Comparison of ENCODE assay signal across 8 cellular contexts in genomic region chr5:143403357-143403606, GRCh38. TPM values are rescaled to one million over a fixed set of nuclear protein-coding genes. Genes with fewer than 3 reads are reported as not detected.
DNase-seq lines count a peak whose midpoint lies in the region; ATAC-seq and TF ChIP-seq lines count a peak whose summit lies in the region.

No MANE protein-coding gene starts in this region.

- H3K9me2 ChIP-seq in HCT116 (ENCODE audit: insufficient read depth): no peaks in the 10 kb centered on the region
- peaks cover 6% of the 10 kb centered on the region; the same call in 1 of the 2 replicates for H3K9me2 ChIP-seq in PC-9 (ENCODE audit: insufficient read depth)

- H3K36me3 ChIP-seq in HCT116 (ENCODE audit: control insufficient read depth in 1 of 2, insufficient read depth in 2 of 2, low read length in 2 of 2) (peaks cover 0 to 6% of the 10 kb centered on the region in 2 experiments; a peak in 1 of 4 replicates), PC-9 (ENCODE audit: low read depth) (peaks cover 7% of the 10 kb centered on the region; the same call in 1 of the 2 replicates), esophagus squamous epithelium (peaks cover 0 to 7% (median 0%) of the 10 kb centered on the region in 3 donors), ovary (no peaks in the 10 kb centered on the region)

- H4K20me1 ChIP-seq in HCT116 (ENCODE audit: insufficient read depth): no peaks in the 10 kb centered on the region
- peaks cover 8% of the 10 kb centered on the region; the same call in 1 of the 2 replicates for H4K20me1 ChIP-seq in PC-9 (ENCODE audit: insufficient read depth)

- H3K4me1 ChIP-seq in HCT116 (ENCODE audit: control insufficient read depth in 1 of 2, insufficient read depth in 2 of 2, low read length in 2 of 2): peaks cover 9 to 14% of the 10 kb centered on the region in 2 experiments; a peak in 2 of 4 replicates
- peaks cover 34% of the 10 kb centered on the region for H3K4me1 ChIP-seq in PC-9 (replicated peaks; ENCODE audit: insufficient read depth)
- peaks cover 12 to 45% (median 16%) of the 10 kb centered on the region in 3 donors for H3K4me1 ChIP-seq in esophagus squamous epithelium
- peaks cover 16% of the 10 kb centered on the region for H3K4me1 ChIP-seq in ovary (ENCODE audit: insufficient read depth)

- H3F3A ChIP-seq in PC-9 (ENCODE audit: insufficient read depth, low read depth): peaks cover 10% of the 10 kb centered on the region; the same call in 1 of the 2 replicates

- H3K79me2 ChIP-seq in HCT116 (ENCODE audit: insufficient read depth, low read length) (peaks cover 22% of the 10 kb centered on the region; the same call in 1 of the 2 replicates), PC-9 (ENCODE audit: low read depth) (peaks cover 45% of the 10 kb centered on the region)

- TF ChIP-seq EP300 in ovary (IDR thresholded peaks at IDR 0.05): no peak

- H3K27me3 ChIP-seq in HCT116 (ENCODE audit: insufficient read depth, low read length): no peaks in the 10 kb centered on the region
- no peaks in the 10 kb centered on the region for H3K27me3 ChIP-seq in PC-9 (ENCODE audit: insufficient read depth, low read depth)
- H3K27me3 ChIP-seq in esophagus squamous epithelium: no peaks in the 10 kb centered on the region
- no peaks in the 10 kb centered on the region for H3K27me3 ChIP-seq in ovary

- no TSS peak for BruUV-seq in HCT116 (replicated peaks; lab: Mats Ljungman, UMichigan)
- BruUV-seq in PC-9 (replicated peaks; lab: Mats Ljungman, UMichigan): no TSS peak

- H3K27ac ChIP-seq in HCT116 (ENCODE audit: low read depth, low read length) (peak overlapping the region; percentile 74), PC-9 (peak overlapping the region; percentile 94), esophagus squamous epithelium (peak overlapping the region; percentile 96 to 99 (median 99)), ovary (peak overlapping the region; percentile 79 to 90)

- CTCF ChIA-PET in HCT116 (lab: Charles Lee) (interaction anchor here (1.5 to 1.6 kb wide), 2 partner anchors 15 to 297 kb away, joined by 3 to 6 read pairs; no protein-coding TSS in a partner anchor), PC-9 (lab: Charles Lee) (interaction anchor here (0.5 kb wide), 1 partner anchor 247 kb away, joined by 8 read pairs; no protein-coding TSS in a partner anchor)

- no peak for TF ChIP-seq CTCF in GM12865 (IDR thresholded peaks at IDR 0.05; ENCODE audit: insufficient read depth, low read depth, low read length, missing control alignments)
- TF ChIP-seq CTCF in HCT116 (IDR thresholded peaks at IDR 0.05 in 2 of 3, conservative IDR thresholded peaks at IDR 0.05 in 1 of 3; ENCODE audit: borderline replicate concordance in 1 of 3, insufficient read depth in 1 of 3, low read depth in 2 of 3, low read length in 2 of 3): no peak
- no peak for TF ChIP-seq CTCF in PC-9 (conservative IDR thresholded peaks at IDR 0.05)
- no peak for TF ChIP-seq CTCF in esophagus squamous epithelium (IDR thresholded peaks at IDR 0.05)
- TF ChIP-seq CTCF in ovary (IDR thresholded peaks at IDR 0.05): no peak

- TF ChIP-seq POLR2A in HCT116 (IDR thresholded peaks at IDR 0.05; ENCODE audit: borderline replicate concordance, extremely low read depth, insufficient read depth, insufficient read length) (no peak), esophagus squamous epithelium (IDR thresholded peaks at IDR 0.05) (no peak), ovary (IDR thresholded peaks at IDR 0.05) (no peak)

- ATAC-seq in HCT116 (peak; percentile 46), HG03442 (IDR thresholded peaks at IDR 0.05; ENCODE audit: unreplicated experiment) (no peak)

- no peak for TF ChIP-seq RAD21 in HCT116 (IDR thresholded peaks at IDR 0.05; ENCODE audit: low read depth)

- RAD21 ChIA-PET in HCT116 (lab: Charles Lee; ENCODE audit: low non-redundant PET in 1 of 2, low total read pairs in 2 of 2, uncharacterized antibody in 2 of 2, unreplicated experiment in 2 of 2): interaction anchor here in 1 of 2 experiments (0.7 to 1.2 kb wide), 2 partner anchors 321 to 400 kb away, joined by 3 read pairs; no protein-coding TSS in a partner anchor

- H3K9ac ChIP-seq in HCT116 (ENCODE audit: low read length): peak overlapping the region; percentile 71

- H3K9me3 ChIP-seq in HCT116 (ENCODE audit: control insufficient read depth in 1 of 2, insufficient read depth in 1 of 2, low read depth in 1 of 2, low read length in 2 of 2) (no peaks in the 10 kb centered on the region), PC-9 (ENCODE audit: insufficient read depth, low read depth) (peaks cover 4% of the 10 kb centered on the region; the same call in 1 of the 2 replicates), esophagus squamous epithelium (no peaks in the 10 kb centered on the region), ovary (no peaks in the 10 kb centered on the region)

- DNase-seq in GM12865 (ENCODE audit: low read depth) (no peak), HCT116 (ENCODE audit: low read depth, low spot score) (no peak), PC-9 (peak in 1 of 2 experiments; percentile 39), esophagus squamous epithelium (lab: John Stamatoyannopoulos, UW) (no peak), ovary (no peak), activated gamma-delta T cell (lab: John Stamatoyannopoulos, UW) (no peak), germinal center (ENCODE audit: low spot score) (no peak)

- H3K4me2 ChIP-seq in HCT116 (ENCODE audit: low read length) (peak overlapping the region; percentile 93), PC-9 (peak overlapping the region; percentile 98)

- POLR2A ChIA-PET in HCT116 (lab: Charles Lee): interaction anchor here (1.9 kb wide), 1 partner anchor 10 kb away, joined by 8 read pairs; no protein-coding TSS in a partner anchor
- POLR2A ChIA-PET in PC-9 (lab: Charles Lee; ENCODE audit: unreplicated experiment): interaction anchor here (0.6 to 1.0 kb wide), 2 partner anchors 154 to 421 kb away, joined by 3 to 9 read pairs; no protein-coding TSS in a partner anchor

- no CpG with 5 or more reads among the region's 29 CpGs for WGBS in esophagus squamous epithelium, 2 donors
- 0 to 1% (median 0%) methylated on average over 29 of the region's 29 CpGs for WGBS in ovary, 3 donors

- no peak overlapping the region for H2AFZ ChIP-seq in HCT116 (ENCODE audit: low read depth, low read length, poor library complexity, severe bottlenecking)
- H2AFZ ChIP-seq in PC-9: peak overlapping the region; percentile 87

- H3K4me3 ChIP-seq in GM12865 (ENCODE audit: low read depth, low read length) (peak overlapping the region; percentile 89), HCT116 (replicated peaks in 1 of 2; ENCODE audit: low read depth in 1 of 2, low read length in 2 of 2) (peak overlapping the region; percentile 66 to 77), PC-9 (peak overlapping the region; percentile 96), esophagus squamous epithelium (peak overlapping the region; percentile 68 to 96 (median 84)), ovary (peak overlapping the region; percentile 86)

- intact Hi-C loops in HCT116 (cut with micrococcal nuclease) (loop anchor here (2.0 to 5.0 kb wide), 3 partner anchors 158 to 424 kb away; no protein-coding TSS in a partner anchor), PC-9 (cut with micrococcal nuclease; ENCODE audit: unreplicated experiment) (loop anchor here (1.0 to 10.0 kb wide), 7 partner anchors 157 to 772 kb away; partner anchors contain the start of genes KCTD16 and YIPF5), esophagus squamous epithelium (cut with DNase I) (loop anchor here (10.0 kb wide), 3 partner anchors 388 to 478 kb away; no protein-coding TSS in a partner anchor), ovary (cut with DNase I) (loop anchor here in 2 of 4 donors (5.0 to 10.0 kb wide), 4 partner anchors 381 to 788 kb away; no protein-coding TSS in a partner anchor)

TF ChIP-seq in HCT116, 20 proteins besides CTCF, POLR2A, EP300 and RAD21:
- TF ChIP-seq JUND (IDR thresholded peaks at IDR 0.05) (peak; percentile 17; the same call in 1 of the 2 replicates), MAX (IDR thresholded peaks at IDR 0.05) (0 out of 2 replicates have a peak, but pooled peaks have one; percentile 29), POLR2AphosphoS5 (IDR thresholded peaks at IDR 0.05; ENCODE audit: low read depth, low read length) (no peak)

RNA-seq across cellular contexts. Expression of gene NR3C1, which starts 0.2 kb away (rescaled TPM):
- total RNA-seq in HCT116 (2021; ENCODE audit: unreplicated experiment): 16.0 TPM
- 2.6 and 3.7 TPM in 2 replicates for polyA plus RNA-seq in HCT116 (2012)
- total RNA-seq in PC-9 (2021): 48.8 and 52.8 TPM in 2 replicates
- 10 to 100 TPM; 16.7 to 51.1 (median 26.1) TPM for total RNA-seq in esophagus squamous epithelium
- total RNA-seq in ovary: 10 to 100 TPM; 26.2 to 54.3 (median 40.2) TPM
- polyA plus RNA-seq in ovary: 10 to 100 TPM; 15.5 to 30.0 TPM
